8 cellular contexts compared by ENCODE assay signal in the genomic region with DNA sequence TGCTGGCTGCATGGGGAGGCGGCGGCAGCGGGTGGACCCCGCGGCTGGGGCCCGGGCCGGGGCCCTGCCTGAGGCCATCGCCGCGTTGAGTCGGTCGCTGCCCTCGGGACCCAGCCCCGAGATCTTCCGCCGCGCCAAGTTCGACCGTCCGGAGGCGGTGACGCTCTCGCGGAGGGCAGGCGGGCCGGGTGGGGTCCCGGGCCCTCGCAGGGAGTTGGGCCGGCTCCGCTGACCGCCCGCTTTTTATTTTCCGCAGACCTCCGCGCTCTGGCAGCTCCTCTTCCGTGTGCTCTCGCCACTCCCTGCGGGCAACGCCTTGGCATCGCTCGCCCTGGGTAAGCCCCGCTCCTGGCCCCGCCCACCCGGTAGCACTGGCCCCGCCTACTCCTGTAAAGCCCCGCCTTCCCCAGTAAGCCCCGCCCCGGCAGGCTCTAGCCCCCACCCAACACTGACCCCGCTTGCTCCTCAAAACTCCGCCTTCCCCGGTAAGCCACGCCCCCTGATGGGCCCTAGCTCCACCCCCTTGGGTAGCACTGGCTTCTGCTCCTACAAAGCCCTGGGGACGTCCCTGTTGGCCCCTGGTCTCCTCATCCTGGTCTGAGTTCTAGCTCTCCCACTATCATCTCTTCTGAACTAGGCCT. TPM values are rescaled to one million over a fixed set of nuclear protein-coding genes. Genes with fewer than 3 reads are reported as not detected.
DNase-seq lines count a peak whose midpoint lies in the region; ATAC-seq and TF ChIP-seq lines count a peak whose summit lies in the region.

No MANE protein-coding gene starts in this region.

- ATAC-seq in GM21737 (IDR thresholded peaks at IDR 0.05; ENCODE audit: unreplicated experiment): peak; percentile 5
- ATAC-seq in GM19328 (IDR thresholded peaks at IDR 0.05; ENCODE audit: unreplicated experiment): no peak

- H3K27me3 ChIP-seq in BJ (ENCODE audit: control insufficient read depth, insufficient read depth, low read length): peaks cover 5% of the 10 kb centered on the region; the same call in 1 of the 2 replicates
- peaks cover 0 to 4% of the 10 kb centered on the region in 2 donors for H3K27me3 ChIP-seq in duodenal mucosa (ENCODE audit: control insufficient read depth in 1 of 2, insufficient read depth in 2 of 2, low read length in 2 of 2)

- no peak for TF ChIP-seq CTCF in BJ (IDR thresholded peaks at IDR 0.05; ENCODE audit: insufficient read depth, low read depth, low read length)

- POLR2A ChIA-PET in BJ (lab: Charles Lee): no interaction called here

- H3K4me3 ChIP-seq in BJ (ENCODE audit: low read depth, low read length): peak overlapping the region; percentile 63
- peak overlapping the region; percentile 69 to 75 for H3K4me3 ChIP-seq in duodenal mucosa (ENCODE audit: low read depth in 1 of 2, low read length in 2 of 2)

- peak overlapping the region; percentile 54 to 69 for H3K9ac ChIP-seq in duodenal mucosa (ENCODE audit: low read depth in 1 of 2, low read length in 2 of 2)

- H3K36me3 ChIP-seq in BJ (ENCODE audit: control insufficient read depth, insufficient read depth, low read length) (no peaks in the 10 kb centered on the region; the same call in 1 of the 2 replicates), duodenal mucosa (ENCODE audit: control insufficient read depth in 1 of 2, insufficient read depth in 2 of 2, low read length in 2 of 2) (peaks cover 0 to 3% of the 10 kb centered on the region in 2 donors)

- peaks cover 12 to 31% of the 10 kb centered on the region in 2 donors for H3K4me1 ChIP-seq in duodenal mucosa (ENCODE audit: control insufficient read depth in 1 of 2, insufficient read depth in 2 of 2, low read length in 2 of 2)

- CTCF ChIA-PET in BJ (lab: Yijun Ruan, JAX): interaction anchor here (1.1 to 4.2 kb wide), 4 partner anchors 10 to 126 kb away, joined by 3 to 84 read pairs (median 16); no protein-coding TSS in a partner anchor

- H3K27ac ChIP-seq in duodenal mucosa (ENCODE audit: low read depth, low read length): peak overlapping the region; percentile 90

- DNase-seq in BJ (ENCODE audit: low read depth) (no peak), NCI-H226 (peak; percentile 52), medulla oblongata (ENCODE audit: extremely low spot score) (peak; percentile 55)
- peak; percentile 89 for DNase-seq in activated CD4-positive, alpha-beta T cell treated with anti-CD3 and anti-CD28 coated beads, Interleukin-2, amount 50 U/mL, for 1 hour
- peak; percentile 84 for DNase-seq in stimulated activated CD8-positive, alpha-beta memory T cell treated with anti-CD3 and anti-CD28 coated beads, Interleukin-15, amount 100 ng/mL, for 48 hours (ENCODE audit: low read depth in 2 of 2)

- H3K9me3 ChIP-seq in duodenal mucosa (ENCODE audit: control insufficient read depth in 1 of 2, low read length in 2 of 2): no peaks in the 10 kb centered on the region

RNA-seq across cellular contexts. Expression of gene TEDC1, which starts 0.4 kb away (rescaled TPM):
- 3.3 and 6.4 TPM in 2 replicates for polyA plus RNA-seq in BJ (2011; rRNA removed)
- 1.3 and 2.2 TPM in 2 replicates for polyA minus RNA-seq in BJ (2011; rRNA and poly(A)+ RNA removed)

RNA-seq across cellular contexts. Expression of gene CRIP1, which starts 4.8 kb away (rescaled TPM):
- 0.90 and 1.4 TPM in 2 replicates for polyA plus RNA-seq in BJ (2011; rRNA removed)
- 3.1 and 3.9 TPM in 2 replicates for polyA minus RNA-seq in BJ (2011; rRNA and poly(A)+ RNA removed)

RNA-seq across cellular contexts. Expression of gene CRIP2, which starts 16.9 kb away (rescaled TPM):
- polyA plus RNA-seq in BJ (2011; rRNA removed): 8.0 and 19.5 TPM in 2 replicates
- 3.0 and 5.3 TPM in 2 replicates for polyA minus RNA-seq in BJ (2011; rRNA and poly(A)+ RNA removed)

RNA-seq across cellular contexts. Expression of gene TMEM121, which starts 34.9 kb away (rescaled TPM):
- 4.0 and 4.6 TPM in 2 replicates for polyA plus RNA-seq in BJ (2011; rRNA removed)
- polyA minus RNA-seq in BJ (2011; rRNA and poly(A)+ RNA removed): 1.0 and 1.2 TPM in 2 replicates
